Comparison of ENCODE assay signal across 1 cellular context in the genomic region with DNA sequence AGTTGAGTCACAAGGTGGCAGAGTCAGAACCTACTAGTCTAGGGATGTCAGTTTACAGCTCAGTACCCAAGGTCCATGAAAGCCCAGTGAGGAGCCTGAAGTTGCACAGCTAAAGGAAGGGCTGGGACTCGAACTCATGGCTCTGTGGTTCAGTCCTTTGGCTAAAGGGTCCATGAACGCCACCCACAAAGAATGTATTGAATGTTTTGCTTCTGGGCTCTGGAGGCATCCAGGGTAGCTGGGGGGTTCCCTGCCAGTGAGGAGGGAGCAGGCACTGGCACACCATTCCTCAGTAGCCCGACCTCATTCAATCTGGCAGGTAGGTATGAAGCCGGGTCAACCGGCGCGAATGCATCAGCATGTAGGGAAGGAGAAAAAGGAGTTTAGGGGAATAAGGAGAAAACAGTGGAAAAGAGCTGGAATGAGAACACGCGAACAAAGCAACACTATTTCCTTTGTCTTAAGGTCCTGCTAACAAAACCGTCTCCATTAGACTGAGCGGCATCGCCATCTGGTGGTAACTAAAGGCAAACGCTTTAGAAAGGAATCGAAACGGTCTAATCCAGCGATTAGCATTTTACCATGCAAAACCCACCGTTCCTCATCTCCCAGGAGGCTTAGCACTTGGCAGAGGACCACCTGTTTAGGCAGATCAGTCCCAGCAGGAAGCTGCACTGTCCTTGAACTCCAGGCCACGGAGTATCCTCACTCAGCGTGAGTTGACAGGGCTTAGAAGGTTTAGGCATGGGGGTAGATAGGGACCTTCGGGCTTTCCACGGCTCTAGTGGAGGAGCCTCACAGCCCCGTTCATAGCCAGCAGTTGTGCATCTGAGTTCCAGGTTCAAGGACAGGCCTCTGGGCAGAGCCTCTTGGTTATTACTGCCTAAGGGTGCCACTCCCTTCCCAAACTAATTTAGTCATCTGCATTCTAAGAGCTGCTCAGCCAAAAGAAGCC.
TF ChIP-seq lines count a peak whose summit lies in the region.

No MANE protein-coding gene starts in this region.

TF ChIP-seq in HEK293, 187 proteins besides CTCF, POLR2A, EP300 and RAD21 (continued from another document and continues in another):
- TF ChIP-seq, protein P1, sequence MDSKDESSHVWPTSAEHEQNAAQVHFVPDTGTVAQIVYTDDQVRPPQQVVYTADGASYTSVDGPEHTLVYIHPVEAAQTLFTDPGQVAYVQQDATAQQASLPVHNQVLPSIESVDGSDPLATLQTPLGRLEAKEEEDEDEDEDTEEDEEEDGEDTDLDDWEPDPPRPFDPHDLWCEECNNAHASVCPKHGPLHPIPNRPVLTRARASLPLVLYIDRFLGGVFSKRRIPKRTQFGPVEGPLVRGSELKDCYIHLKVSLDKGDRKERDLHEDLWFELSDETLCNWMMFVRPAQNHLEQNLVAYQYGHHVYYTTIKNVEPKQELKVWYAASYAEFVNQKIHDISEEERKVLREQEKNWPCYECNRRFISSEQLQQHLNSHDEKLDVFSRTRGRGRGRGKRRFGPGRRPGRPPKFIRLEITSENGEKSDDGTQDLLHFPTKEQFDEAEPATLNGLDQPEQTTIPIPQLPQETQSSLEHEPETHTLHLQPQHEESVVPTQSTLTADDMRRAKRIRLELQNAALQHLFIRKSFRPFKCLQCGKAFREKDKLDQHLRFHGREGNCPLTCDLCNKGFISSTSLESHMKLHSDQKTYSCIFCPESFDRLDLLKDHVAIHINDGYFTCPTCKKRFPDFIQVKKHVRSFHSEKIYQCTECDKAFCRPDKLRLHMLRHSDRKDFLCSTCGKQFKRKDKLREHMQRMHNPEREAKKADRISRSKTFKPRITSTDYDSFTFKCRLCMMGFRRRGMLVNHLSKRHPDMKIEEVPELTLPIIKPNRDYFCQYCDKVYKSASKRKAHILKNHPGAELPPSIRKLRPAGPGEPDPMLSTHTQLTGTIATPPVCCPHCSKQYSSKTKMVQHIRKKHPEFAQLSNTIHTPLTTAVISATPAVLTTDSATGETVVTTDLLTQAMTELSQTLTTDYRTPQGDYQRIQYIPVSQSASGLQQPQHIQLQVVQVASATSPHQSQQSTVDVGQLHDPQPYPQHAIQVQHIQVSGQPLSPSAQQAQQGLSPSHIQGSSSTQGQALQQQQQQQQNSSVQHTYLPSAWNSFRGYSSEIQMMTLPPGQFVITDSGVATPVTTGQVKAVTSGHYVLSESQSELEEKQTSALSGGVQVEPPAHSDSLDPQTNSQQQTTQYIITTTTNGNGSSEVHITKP (tag by site-specific recombination; IDR thresholded peaks at IDR 0.05) = no peak
- no peak for TF ChIP-seq ZNF670 (tag by site-specific recombination; IDR thresholded peaks at IDR 0.05; ENCODE audit: low read depth)
- no peak for TF ChIP-seq ZNF48 (tag by site-specific recombination; IDR thresholded peaks at IDR 0.05)
- no peak for TF ChIP-seq ZNF623 (tag by site-specific recombination; IDR thresholded peaks at IDR 0.05)
- TF ChIP-seq YY2 (tag by site-specific recombination; IDR thresholded peaks at IDR 0.05) = no peak; the same call in 1 of the 2 replicates
- TF ChIP-seq, protein P2, sequence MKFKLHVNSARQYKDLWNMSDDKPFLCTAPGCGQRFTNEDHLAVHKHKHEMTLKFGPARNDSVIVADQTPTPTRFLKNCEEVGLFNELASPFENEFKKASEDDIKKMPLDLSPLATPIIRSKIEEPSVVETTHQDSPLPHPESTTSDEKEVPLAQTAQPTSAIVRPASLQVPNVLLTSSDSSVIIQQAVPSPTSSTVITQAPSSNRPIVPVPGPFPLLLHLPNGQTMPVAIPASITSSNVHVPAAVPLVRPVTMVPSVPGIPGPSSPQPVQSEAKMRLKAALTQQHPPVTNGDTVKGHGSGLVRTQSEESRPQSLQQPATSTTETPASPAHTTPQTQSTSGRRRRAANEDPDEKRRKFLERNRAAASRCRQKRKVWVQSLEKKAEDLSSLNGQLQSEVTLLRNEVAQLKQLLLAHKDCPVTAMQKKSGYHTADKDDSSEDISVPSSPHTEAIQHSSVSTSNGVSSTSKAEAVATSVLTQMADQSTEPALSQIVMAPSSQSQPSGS (tag by site-specific recombination; IDR thresholded peaks at IDR 0.05; ENCODE audit: low read depth) = no peak
- TF ChIP-seq BCL11B (tag by site-specific recombination; IDR thresholded peaks at IDR 0.05; ENCODE audit: low read depth) = no peak
- TF ChIP-seq, protein P3, sequence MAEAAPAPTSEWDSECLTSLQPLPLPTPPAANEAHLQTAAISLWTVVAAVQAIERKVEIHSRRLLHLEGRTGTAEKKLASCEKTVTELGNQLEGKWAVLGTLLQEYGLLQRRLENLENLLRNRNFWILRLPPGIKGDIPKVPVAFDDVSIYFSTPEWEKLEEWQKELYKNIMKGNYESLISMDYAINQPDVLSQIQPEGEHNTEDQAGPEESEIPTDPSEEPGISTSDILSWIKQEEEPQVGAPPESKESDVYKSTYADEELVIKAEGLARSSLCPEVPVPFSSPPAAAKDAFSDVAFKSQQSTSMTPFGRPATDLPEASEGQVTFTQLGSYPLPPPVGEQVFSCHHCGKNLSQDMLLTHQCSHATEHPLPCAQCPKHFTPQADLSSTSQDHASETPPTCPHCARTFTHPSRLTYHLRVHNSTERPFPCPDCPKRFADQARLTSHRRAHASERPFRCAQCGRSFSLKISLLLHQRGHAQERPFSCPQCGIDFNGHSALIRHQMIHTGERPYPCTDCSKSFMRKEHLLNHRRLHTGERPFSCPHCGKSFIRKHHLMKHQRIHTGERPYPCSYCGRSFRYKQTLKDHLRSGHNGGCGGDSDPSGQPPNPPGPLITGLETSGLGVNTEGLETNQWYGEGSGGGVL (tag by site-specific recombination; IDR thresholded peaks at IDR 0.05) = no peak
- TF ChIP-seq, protein P4, sequence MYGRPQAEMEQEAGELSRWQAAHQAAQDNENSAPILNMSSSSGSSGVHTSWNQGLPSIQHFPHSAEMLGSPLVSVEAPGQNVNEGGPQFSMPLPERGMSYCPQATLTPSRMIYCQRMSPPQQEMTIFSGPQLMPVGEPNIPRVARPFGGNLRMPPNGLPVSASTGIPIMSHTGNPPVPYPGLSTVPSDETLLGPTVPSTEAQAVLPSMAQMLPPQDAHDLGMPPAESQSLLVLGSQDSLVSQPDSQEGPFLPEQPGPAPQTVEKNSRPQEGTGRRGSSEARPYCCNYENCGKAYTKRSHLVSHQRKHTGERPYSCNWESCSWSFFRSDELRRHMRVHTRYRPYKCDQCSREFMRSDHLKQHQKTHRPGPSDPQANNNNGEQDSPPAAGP (tag by site-specific recombination; IDR thresholded peaks at IDR 0.05) = peak; percentile 49; the same call in 1 of the 2 replicates
- TF ChIP-seq ZNF777 (tag by site-specific recombination; IDR thresholded peaks at IDR 0.05; ENCODE audit: borderline replicate concordance) = no peak
- TF ChIP-seq, protein P5, sequence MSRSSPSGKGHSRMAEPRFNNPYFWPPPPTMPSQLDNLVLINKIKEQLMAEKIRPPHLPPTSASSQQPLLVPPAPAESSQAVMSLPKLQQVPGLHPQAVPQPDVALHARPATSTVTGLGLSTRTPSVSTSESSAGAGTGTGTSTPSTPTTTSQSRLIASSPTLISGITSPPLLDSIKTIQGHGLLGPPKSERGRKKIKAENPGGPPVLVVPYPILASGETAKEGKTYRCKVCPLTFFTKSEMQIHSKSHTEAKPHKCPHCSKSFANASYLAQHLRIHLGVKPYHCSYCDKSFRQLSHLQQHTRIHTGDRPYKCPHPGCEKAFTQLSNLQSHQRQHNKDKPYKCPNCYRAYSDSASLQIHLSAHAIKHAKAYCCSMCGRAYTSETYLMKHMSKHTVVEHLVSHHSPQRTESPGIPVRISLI (tag by site-specific recombination; IDR thresholded peaks at IDR 0.05) = no peak
- TF ChIP-seq, protein P6, sequence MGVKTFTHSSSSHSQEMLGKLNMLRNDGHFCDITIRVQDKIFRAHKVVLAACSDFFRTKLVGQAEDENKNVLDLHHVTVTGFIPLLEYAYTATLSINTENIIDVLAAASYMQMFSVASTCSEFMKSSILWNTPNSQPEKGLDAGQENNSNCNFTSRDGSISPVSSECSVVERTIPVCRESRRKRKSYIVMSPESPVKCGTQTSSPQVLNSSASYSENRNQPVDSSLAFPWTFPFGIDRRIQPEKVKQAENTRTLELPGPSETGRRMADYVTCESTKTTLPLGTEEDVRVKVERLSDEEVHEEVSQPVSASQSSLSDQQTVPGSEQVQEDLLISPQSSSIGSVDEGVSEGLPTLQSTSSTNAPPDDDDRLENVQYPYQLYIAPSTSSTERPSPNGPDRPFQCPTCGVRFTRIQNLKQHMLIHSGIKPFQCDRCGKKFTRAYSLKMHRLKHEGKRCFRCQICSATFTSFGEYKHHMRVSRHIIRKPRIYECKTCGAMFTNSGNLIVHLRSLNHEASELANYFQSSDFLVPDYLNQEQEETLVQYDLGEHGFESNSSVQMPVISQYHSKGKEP (tag by site-specific recombination; IDR thresholded peaks at IDR 0.05) = no peak
- TF ChIP-seq ZNF501 (tag by site-specific recombination; IDR thresholded peaks at IDR 0.05) = peak; percentile 38; the same call in 1 of the 2 replicates
- 0 out of 2 replicates have a peak, but pooled peaks have one; percentile 51 for TF ChIP-seq ZNF24 (tag by site-specific recombination; IDR thresholded peaks at IDR 0.05)
- TF ChIP-seq ZNF239 (tag by site-specific recombination; IDR thresholded peaks at IDR 0.05) = no peak
- TF ChIP-seq, protein P7, sequence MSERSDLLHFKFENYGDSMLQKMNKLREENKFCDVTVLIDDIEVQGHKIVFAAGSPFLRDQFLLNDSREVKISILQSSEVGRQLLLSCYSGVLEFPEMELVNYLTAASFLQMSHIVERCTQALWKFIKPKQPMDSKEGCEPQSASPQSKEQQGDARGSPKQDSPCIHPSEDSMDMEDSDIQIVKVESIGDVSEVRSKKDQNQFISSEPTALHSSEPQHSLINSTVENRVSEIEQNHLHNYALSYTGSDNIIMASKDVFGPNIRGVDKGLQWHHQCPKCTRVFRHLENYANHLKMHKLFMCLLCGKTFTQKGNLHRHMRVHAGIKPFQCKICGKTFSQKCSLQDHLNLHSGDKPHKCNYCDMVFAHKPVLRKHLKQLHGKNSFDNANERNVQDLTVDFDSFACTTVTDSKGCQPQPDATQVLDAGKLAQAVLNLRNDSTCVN (tag by site-specific recombination; optimal IDR thresholded peaks at IDR 0.05) = no peak
- no peak for TF ChIP-seq ZBTB21 (tag by site-specific recombination; IDR thresholded peaks at IDR 0.05)
- TF ChIP-seq, protein P8, sequence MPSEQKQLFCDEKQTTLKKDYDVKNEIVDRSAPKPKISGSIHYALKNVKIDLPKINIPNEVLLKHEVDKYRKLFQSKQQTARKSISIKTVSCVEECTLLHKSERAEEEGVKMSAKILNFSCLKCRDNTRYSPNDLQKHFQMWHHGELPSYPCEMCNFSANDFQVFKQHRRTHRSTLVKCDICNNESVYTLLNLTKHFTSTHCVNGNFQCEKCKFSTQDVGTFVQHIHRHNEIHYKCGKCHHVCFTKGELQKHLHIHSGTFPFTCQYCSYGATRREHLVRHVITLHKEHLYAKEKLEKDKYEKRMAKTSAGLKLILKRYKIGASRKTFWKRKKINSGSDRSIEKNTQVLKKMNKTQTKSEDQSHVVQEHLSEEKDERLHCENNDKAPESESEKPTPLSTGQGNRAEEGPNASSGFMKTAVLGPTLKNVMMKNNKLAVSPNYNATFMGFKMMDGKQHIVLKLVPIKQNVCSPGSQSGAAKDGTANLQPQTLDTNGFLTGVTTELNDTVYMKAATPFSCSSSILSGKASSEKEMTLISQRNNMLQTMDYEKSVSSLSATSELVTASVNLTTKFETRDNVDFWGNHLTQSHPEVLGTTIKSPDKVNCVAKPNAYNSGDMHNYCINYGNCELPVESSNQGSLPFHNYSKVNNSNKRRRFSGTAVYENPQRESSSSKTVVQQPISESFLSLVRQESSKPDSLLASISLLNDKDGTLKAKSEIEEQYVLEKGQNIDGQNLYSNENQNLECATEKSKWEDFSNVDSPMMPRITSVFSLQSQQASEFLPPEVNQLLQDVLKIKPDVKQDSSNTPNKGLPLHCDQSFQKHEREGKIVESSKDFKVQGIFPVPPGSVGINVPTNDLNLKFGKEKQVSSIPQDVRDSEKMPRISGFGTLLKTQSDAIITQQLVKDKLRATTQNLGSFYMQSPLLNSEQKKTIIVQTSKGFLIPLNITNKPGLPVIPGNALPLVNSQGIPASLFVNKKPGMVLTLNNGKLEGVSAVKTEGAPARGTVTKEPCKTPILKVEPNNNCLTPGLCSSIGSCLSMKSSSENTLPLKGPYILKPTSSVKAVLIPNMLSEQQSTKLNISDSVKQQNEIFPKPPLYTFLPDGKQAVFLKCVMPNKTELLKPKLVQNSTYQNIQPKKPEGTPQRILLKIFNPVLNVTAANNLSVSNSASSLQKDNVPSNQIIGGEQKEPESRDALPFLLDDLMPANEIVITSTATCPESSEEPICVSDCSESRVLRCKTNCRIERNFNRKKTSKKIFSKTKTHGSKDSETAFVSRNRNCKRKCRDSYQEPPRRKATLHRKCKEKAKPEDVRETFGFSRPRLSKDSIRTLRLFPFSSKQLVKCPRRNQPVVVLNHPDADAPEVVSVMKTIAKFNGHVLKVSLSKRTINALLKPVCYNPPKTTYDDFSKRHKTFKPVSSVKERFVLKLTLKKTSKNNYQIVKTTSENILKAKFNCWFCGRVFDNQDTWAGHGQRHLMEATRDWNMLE (tag by site-specific recombination; conservative IDR thresholded peaks at IDR 0.05; ENCODE audit: low read depth) = no peak
- 0 out of 2 replicates have a peak, but pooled peaks have one; percentile 9 for TF ChIP-seq ZNF366 (tag by site-specific recombination; conservative IDR thresholded peaks at IDR 0.05)
- no peak for TF ChIP-seq ZFP69B (tag by site-specific recombination; IDR thresholded peaks at IDR 0.05)
- TF ChIP-seq ZNF654 (tag by site-specific recombination; IDR thresholded peaks at IDR 0.05; ENCODE audit: low read depth) = peak; percentile 74
- TF ChIP-seq ZIC2 (tag by site-specific recombination; IDR thresholded peaks at IDR 0.05) = no peak
- TF ChIP-seq ZNF596 (tag by site-specific recombination; IDR thresholded peaks at IDR 0.05) = no peak
- TF ChIP-seq, protein P9, sequence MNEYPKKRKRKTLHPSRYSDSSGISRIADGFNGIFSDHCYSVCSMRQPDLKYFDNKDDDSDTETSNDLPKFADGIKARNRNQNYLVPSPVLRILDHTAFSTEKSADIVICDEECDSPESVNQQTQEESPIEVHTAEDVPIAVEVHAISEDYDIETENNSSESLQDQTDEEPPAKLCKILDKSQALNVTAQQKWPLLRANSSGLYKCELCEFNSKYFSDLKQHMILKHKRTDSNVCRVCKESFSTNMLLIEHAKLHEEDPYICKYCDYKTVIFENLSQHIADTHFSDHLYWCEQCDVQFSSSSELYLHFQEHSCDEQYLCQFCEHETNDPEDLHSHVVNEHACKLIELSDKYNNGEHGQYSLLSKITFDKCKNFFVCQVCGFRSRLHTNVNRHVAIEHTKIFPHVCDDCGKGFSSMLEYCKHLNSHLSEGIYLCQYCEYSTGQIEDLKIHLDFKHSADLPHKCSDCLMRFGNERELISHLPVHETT (tag by site-specific recombination; IDR thresholded peaks at IDR 0.05) = peak; percentile 20; the same call in 1 of the 2 replicates
- no peak for TF ChIP-seq REPIN1 (tag by site-specific recombination; IDR thresholded peaks at IDR 0.05; ENCODE audit: low read depth)
- TF ChIP-seq, protein P10, sequence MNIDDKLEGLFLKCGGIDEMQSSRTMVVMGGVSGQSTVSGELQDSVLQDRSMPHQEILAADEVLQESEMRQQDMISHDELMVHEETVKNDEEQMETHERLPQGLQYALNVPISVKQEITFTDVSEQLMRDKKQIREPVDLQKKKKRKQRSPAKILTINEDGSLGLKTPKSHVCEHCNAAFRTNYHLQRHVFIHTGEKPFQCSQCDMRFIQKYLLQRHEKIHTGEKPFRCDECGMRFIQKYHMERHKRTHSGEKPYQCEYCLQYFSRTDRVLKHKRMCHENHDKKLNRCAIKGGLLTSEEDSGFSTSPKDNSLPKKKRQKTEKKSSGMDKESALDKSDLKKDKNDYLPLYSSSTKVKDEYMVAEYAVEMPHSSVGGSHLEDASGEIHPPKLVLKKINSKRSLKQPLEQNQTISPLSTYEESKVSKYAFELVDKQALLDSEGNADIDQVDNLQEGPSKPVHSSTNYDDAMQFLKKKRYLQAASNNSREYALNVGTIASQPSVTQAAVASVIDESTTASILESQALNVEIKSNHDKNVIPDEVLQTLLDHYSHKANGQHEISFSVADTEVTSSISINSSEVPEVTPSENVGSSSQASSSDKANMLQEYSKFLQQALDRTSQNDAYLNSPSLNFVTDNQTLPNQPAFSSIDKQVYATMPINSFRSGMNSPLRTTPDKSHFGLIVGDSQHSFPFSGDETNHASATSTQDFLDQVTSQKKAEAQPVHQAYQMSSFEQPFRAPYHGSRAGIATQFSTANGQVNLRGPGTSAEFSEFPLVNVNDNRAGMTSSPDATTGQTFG (tag by site-specific recombination; IDR thresholded peaks at IDR 0.05; ENCODE audit: borderline replicate concordance) = no peak
